1 cellular context compared by ENCODE assay signal in genomic region chr17:50316660-50317059, GRCh38. TPM values are rescaled to one million over a fixed set of nuclear protein-coding genes. Genes with fewer than 3 reads are reported as not detected.
"Had no signal": no experiment of that assay in that cellular context is flagged by ENCODE, and none has a peak within 500 bp of the region (broad histone marks: within the 10 kb centered on the region; RNA-seq: fewer than 3 reads in every experiment).

No MANE protein-coding gene starts in this region.

RNA-seq across cellular contexts. Expression of gene TMEM92, which starts 42.4 kb away (rescaled TPM):
- total RNA-seq: Right ventricle myocardium superior had no signal

RNA-seq across cellular contexts. Expression of gene EME1, which starts 56.4 kb away (rescaled TPM):
- total RNA-seq: Right ventricle myocardium superior had no signal
